ENCODE assay signal across 15 cellular contexts in the genomic region with DNA sequence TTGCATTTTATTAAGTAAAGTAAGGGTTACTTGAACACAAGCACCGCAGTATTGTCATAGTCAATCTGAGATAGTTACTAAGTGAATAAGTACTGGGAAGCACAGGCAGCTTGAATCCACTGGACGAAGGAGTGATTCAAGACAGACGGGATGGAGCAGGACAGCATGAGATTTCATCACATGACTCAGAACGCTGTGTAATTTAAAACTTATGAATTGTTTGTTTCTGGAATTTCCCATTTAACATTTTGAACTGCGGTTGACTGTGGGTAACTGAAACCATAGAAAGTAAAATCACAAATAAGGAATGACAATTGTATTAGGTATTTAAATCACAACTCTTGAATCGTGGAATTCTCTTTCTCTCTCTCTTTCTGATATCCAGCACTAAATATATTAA.
DNase-seq lines count a peak whose midpoint lies in the region; ATAC-seq and TF ChIP-seq lines count a peak whose summit lies in the region.
"Had no signal": no experiment of that assay in that cellular context is flagged by ENCODE, and none has a peak within 500 bp of the region (broad histone marks: within the 10 kb centered on the region; RNA-seq: fewer than 3 reads in every experiment).

No MANE protein-coding gene starts in this region.

- no peaks in the 10 kb centered on the region for H4K20me1 ChIP-seq in smooth muscle cell (ENCODE audit: low read depth)

- H3K4me2 ChIP-seq in smooth muscle cell: peak overlapping the region; percentile 60
- H3K4me2 ChIP-seq: KMS-11 had no signal

- H3K36me3 ChIP-seq in right atrium auricular region (no peaks in the 10 kb centered on the region), smooth muscle cell (ENCODE audit: low read depth) (no peaks in the 10 kb centered on the region), lower lobe of right lung (no peaks in the 10 kb centered on the region)

- H2AFZ ChIP-seq in smooth muscle cell (ENCODE audit: low read depth): peak overlapping the region; percentile 65
- H2AFZ ChIP-seq: parathyroid adenoma had no signal

- intact Hi-C loops in Right ventricle myocardium inferior (cut with DNase I): no loop called here
- intact Hi-C loops in lower lobe of right lung (cut with DNase I): no loop called here

- no peaks in the 10 kb centered on the region for H3F3A ChIP-seq in smooth muscle cell (ENCODE audit: low read depth)

- H3K4me3 ChIP-seq in right atrium auricular region (no peak overlapping the region), smooth muscle cell (no peak overlapping the region), lower lobe of right lung (no peak overlapping the region)
- H3K4me3 ChIP-seq: body of pancreas had no signal

- no peak overlapping the region for H3K9ac ChIP-seq in smooth muscle cell (ENCODE audit: low read depth)
- H3K9ac ChIP-seq: KMS-11, parathyroid adenoma had no signal

- ATAC-seq in Right ventricle myocardium inferior (peak; percentile 69), lower lobe of right lung (no peak)
- ATAC-seq: activated CD8-positive, alpha-beta T cell treated with anti-CD3 and anti-CD28 coated beads, Interleukin-2, amount 10 ng/mL, durations not matched to agents 7 days and 5 days; body of pancreas had no signal

- in situ Hi-C loops in SK-MEL-5 (cut with HindIII; ENCODE audit: low pct_unique_long_range_greater_than_20kb, low sequenced_read_pairs): no loop called here

- H3K4me1 ChIP-seq in right atrium auricular region: no peaks in the 10 kb centered on the region
- H3K4me1 ChIP-seq in smooth muscle cell (ENCODE audit: low read depth): no peaks in the 10 kb centered on the region
- no peaks in the 10 kb centered on the region for H3K4me1 ChIP-seq in lower lobe of right lung
- H3K4me1 ChIP-seq: parathyroid adenoma had no signal

- H3K27ac ChIP-seq in right atrium auricular region (no peak overlapping the region), smooth muscle cell (ENCODE audit: low read depth) (peak overlapping the region; percentile 71), lower lobe of right lung (no peak overlapping the region)
- H3K27ac ChIP-seq: KMS-11, parathyroid adenoma had no signal

- no peaks in the 10 kb centered on the region for H3K79me2 ChIP-seq in smooth muscle cell (ENCODE audit: low read depth)
- H3K79me2 ChIP-seq: parathyroid adenoma had no signal

- 23% methylated on average over 6 of the region's 6 CpGs for WGBS in smooth muscle cell (ENCODE audit: low lambda C conversion rate)

- H3K27me3 ChIP-seq in right atrium auricular region: no peaks in the 10 kb centered on the region
- no peaks in the 10 kb centered on the region for H3K27me3 ChIP-seq in smooth muscle cell (ENCODE audit: low read depth)
- no peaks in the 10 kb centered on the region for H3K27me3 ChIP-seq in lower lobe of right lung (ENCODE audit: low read depth)
- H3K27me3 ChIP-seq: body of pancreas had no signal

- TF ChIP-seq CTCF in right atrium auricular region (IDR thresholded peaks at IDR 0.05) (no peak), smooth muscle cell (IDR thresholded peaks at IDR 0.05; ENCODE audit: borderline replicate concordance, insufficient read depth, poor library complexity, severe bottlenecking) (no peak), lower lobe of right lung (IDR thresholded peaks at IDR 0.05) (no peak)

- H3K9me3 ChIP-seq in right atrium auricular region: no peaks in the 10 kb centered on the region
- no peaks in the 10 kb centered on the region for H3K9me3 ChIP-seq in smooth muscle cell (replicated peaks; ENCODE audit: low read depth)
- H3K9me3 ChIP-seq in lower lobe of right lung: no peaks in the 10 kb centered on the region
- H3K9me3 ChIP-seq: body of pancreas had no signal

- DNase-seq in Right ventricle myocardium inferior (ENCODE audit: missing footprints) (no peak), right atrium auricular region (ENCODE audit: low spot score) (no peak), SK-MEL-5 (ENCODE audit: low read depth, low spot score) (peak; percentile 2), fibroblast of gingiva (ENCODE audit: low read depth) (peak; percentile 73), smooth muscle cell (lab: John Stamatoyannopoulos, UW; ENCODE audit: unreplicated experiment) (no peak), iPS-NIHi11 (ENCODE audit: low spot score) (no peak), germinal center (ENCODE audit: low spot score) (no peak), lower lobe of right lung (no peak)
- DNase-seq: 8988T; activated CD8-positive, alpha-beta T cell treated with anti-CD3 and anti-CD28 coated beads, Interleukin-2, amount 10 ng/mL, durations not matched to agents 7 days and 5 days; activated effector memory CD4-positive, alpha-beta T cell treated with Interleukin-2 at 50 U/mL for 16 hours; body of pancreas; NCI-H1694 had no signal

Comparison
In these comparisons a context has a peak if more than half of its experiments do, and no peak if none do; other contexts are left out.
1. DNase-seq: peak in SK-MEL-5 (single experiment) and fibroblast of gingiva (single experiment); none in Right ventricle myocardium inferior (single experiment), right atrium auricular region (single experiment), smooth muscle cell (single experiment), iPS-NIHi11 (single experiment), germinal center (single experiment) and lower lobe of right lung (single experiment).